In genomic region chr4:75722417-75722816, GRCh38 we compare ENCODE assay signal across 1 cellular context.
TF ChIP-seq lines count a peak whose summit lies in the region.

No MANE protein-coding gene starts in this region.

TF ChIP-seq in H1, 55 proteins besides CTCF, POLR2A, EP300 and RAD21:
- no peak for TF ChIP-seq RBBP5 (IDR thresholded peaks at IDR 0.05; ENCODE audit: borderline replicate concordance, low read depth, low read length)
- no peak for TF ChIP-seq RFX5 (IDR thresholded peaks at IDR 0.05; ENCODE audit: borderline replicate concordance, low read depth, low read length)
- no peak for TF ChIP-seq SP1 (IDR thresholded peaks at IDR 0.05; ENCODE audit: low read depth, low read length)
- TF ChIP-seq SRF (IDR thresholded peaks at IDR 0.05; ENCODE audit: low read depth, low read length), result no peak
- TF ChIP-seq RNF2 (IDR thresholded peaks at IDR 0.05; ENCODE audit: borderline replicate concordance, low read depth, low read length, missing control alignments, poor library complexity, severe bottlenecking), result no peak
- TF ChIP-seq GTF2F1 (IDR thresholded peaks at IDR 0.05; ENCODE audit: borderline replicate concordance, low read depth, low read length), result no peak
- TF ChIP-seq BRCA1 (IDR thresholded peaks at IDR 0.05; ENCODE audit: low read depth, low read length), result no peak
- no peak for TF ChIP-seq MAFK (IDR thresholded peaks at IDR 0.05; ENCODE audit: low read depth, low read length)
- TF ChIP-seq E2F6 (IDR thresholded peaks at IDR 0.05), result no peak
